18 cellular contexts compared by ENCODE assay signal in genomic region chr1:116933586-116934515, GRCh38. TPM values are rescaled to one million over a fixed set of nuclear protein-coding genes. Genes with fewer than 3 reads are reported as not detected.
DNase-seq lines count a peak whose midpoint lies in the region; ATAC-seq, FAIRE-seq and TF ChIP-seq lines count a peak whose summit lies in the region.
"Had no signal": no experiment of that assay in that cellular context is flagged by ENCODE, and none has a peak within 500 bp of the region (broad histone marks: within the 10 kb centered on the region; RNA-seq: fewer than 3 reads in every experiment).

No MANE protein-coding gene starts in this region.

- intact Hi-C loops in HepG2 (cut with micrococcal nuclease; ENCODE audit: unreplicated experiment): loop anchor here (1.0 kb wide), 1 partner anchor 29 kb away; no protein-coding TSS in a partner anchor

- H3K4me3 ChIP-seq in HepG2 (replicated peaks in 1 of 3; ENCODE audit: insufficient read depth in 1 of 3, low read depth in 2 of 3, low read length in 3 of 3): no peak overlapping the region
- H3K4me3 ChIP-seq in HAP-1: no peak overlapping the region
- H3K4me3 ChIP-seq: breast epithelium, heart right ventricle, left lung had no signal

- peak; percentile 42 to 70 for ATAC-seq in activated T-cell treated with anti-CD3 and anti-CD28 coated beads, Interleukin-2, amount 50 U/mL, for 72 hours (replicated peaks in 1 of 2)
- peak; percentile 75 for ATAC-seq in activated T-helper 17 cell treated with anti-CD3 and anti-CD28 coated beads, Interleukin-2, amount 50 U/mL, for 72 hours (replicated peaks)
- peak; percentile 81 to 97 for ATAC-seq in naive thymus-derived CD8-positive, alpha-beta T cell
- ATAC-seq in HepG2 (no peak), GM18870 (IDR thresholded peaks at IDR 0.05; ENCODE audit: unreplicated experiment) (no peak)
- ATAC-seq: heart right ventricle, left lung had no signal

- no peak overlapping the region for H3K9ac ChIP-seq in HepG2 (ENCODE audit: insufficient read depth, low read depth, low read length)

- no peak overlapping the region for H2AFZ ChIP-seq in HepG2 (ENCODE audit: low read length)

- H3K27ac Mint-ChIP-seq in activated T-cell treated with anti-CD3 and anti-CD28 coated beads, Interleukin-2, amount 50 U/mL, for 72 hours: peak overlapping the region; percentile 74
- H3K27ac Mint-ChIP-seq in activated T-helper 17 cell treated with anti-CD3 and anti-CD28 coated beads, Interleukin-2, amount 50 U/mL, for 72 hours: peak overlapping the region; percentile 58
- H3K27ac Mint-ChIP-seq in naive thymus-derived CD8-positive, alpha-beta T cell: peak overlapping the region in 9 of 10 donors; percentile 27 to 86 (median 71)
- H3K27ac Mint-ChIP-seq: mesothelial cell of epicardium had no signal

- no peak for TF ChIP-seq POLR2A in HepG2 (IDR thresholded peaks at IDR 0.05; ENCODE audit: insufficient read depth in 1 of 2, low read depth in 2 of 2, low read length in 2 of 2)

- DNase-seq in activated T-cell treated with anti-CD3 and anti-CD28 coated beads, Interleukin-2, amount 50 U/mL, for 72 hours: no peak
- DNase-seq in activated T-cell treated with anti-CD3 and anti-CD28 coated beads, Interleukin-2, amount 50 U/mL, for 48 hours: no peak
- no peak for DNase-seq in GM18507 (ENCODE audit: extremely low spot score, insufficient read length, low read depth)
- peak in 4 of 10 donors; percentile 25 to 78 (median 64) for DNase-seq in naive thymus-derived CD8-positive, alpha-beta T cell
- DNase-seq in HepG2 (ENCODE audit: low spot score): no peak
- DNase-seq in HAP-1 (ENCODE audit: low spot score in 2 of 2): no peak
- DNase-seq: activated CD4-positive, CD25-positive, alpha-beta regulatory T cell treated with anti-CD3 and anti-CD28 coated beads, Interleukin-2, amount 50 U/mL, for 72 hours; cortex of kidney; heart right ventricle; left lung; NCI-H1417; NCI-H524 treated with DMSO at 0.1 percent for 48 hours had no signal

- peak; percentile 31 for FAIRE-seq in GM18507 (lab: Jason Lieb, UNC)
- no peak for FAIRE-seq in HepG2 (lab: Jason Lieb, UNC)

- 61% methylated on average over 3 of the region's 3 CpGs for WGBS in HepG2 (ENCODE audit: low lambda C conversion rate)

- H3K27me3 ChIP-seq in HepG2 (ENCODE audit: control insufficient read depth in 1 of 2, insufficient read depth in 2 of 2, low read length in 2 of 2) (no peaks in the 10 kb centered on the region), HAP-1 (ENCODE audit: low read depth) (no peaks in the 10 kb centered on the region)
- H3K27me3 ChIP-seq: breast epithelium, heart right ventricle, left lung had no signal

- POLR2A ChIA-PET in naive thymus-derived CD8-positive, alpha-beta T cell (lab: Charles Lee): interaction anchor here (0.5 to 1.2 kb wide), 3 partner anchors 167 to 208 kb away, joined by 3 to 4 read pairs (median 4); no protein-coding TSS in a partner anchor
- POLR2A ChIA-PET in HepG2 (lab: Yijun Ruan, JAX): no interaction called here

- H4K20me1 ChIP-seq in HepG2 (ENCODE audit: insufficient read depth, low read length): no peaks in the 10 kb centered on the region

- H3K79me2 ChIP-seq in HepG2 (ENCODE audit: insufficient read depth, low read length): no peaks in the 10 kb centered on the region

- H3K36me3 Mint-ChIP-seq in activated T-cell treated with anti-CD3 and anti-CD28 coated beads, Interleukin-2, amount 50 U/mL, for 72 hours (ENCODE audit: insufficient read depth in 2 of 2): peaks cover 0 to 2% of the 10 kb centered on the region in 2 donors
- H3K36me3 Mint-ChIP-seq in activated T-helper 17 cell treated with anti-CD3 and anti-CD28 coated beads, Interleukin-2, amount 50 U/mL, for 72 hours (ENCODE audit: low read depth): no peaks in the 10 kb centered on the region
- H3K36me3 Mint-ChIP-seq in naive thymus-derived CD8-positive, alpha-beta T cell: no peaks in the 10 kb centered on the region

- BruUV-seq in HepG2 (replicated peaks; lab: Mats Ljungman, UMichigan): no TSS peak

- CTCF ChIA-PET in HepG2 (lab: Yijun Ruan, JAX; ENCODE audit: low intra/inter-chr PET ratio, low total read pairs): interaction anchor here (1.6 kb wide), 2 partner anchors 116 to 196 kb away, joined by 4 read pairs; no protein-coding TSS in a partner anchor

- no peak for TF ChIP-seq EP300 in HepG2 (IDR thresholded peaks at IDR 0.05; ENCODE audit: low read depth in 2 of 2, low read length in 2 of 2)
- TF ChIP-seq EP300 in HepG2 (CRISPR knock-in tag; IDR thresholded peaks at IDR 0.05; ENCODE audit: borderline replicate concordance): no peak

- no peak for TF ChIP-seq CTCF in HepG2 (CRISPR knock-in tag; IDR thresholded peaks at IDR 0.05)

- in situ Hi-C loops in HepG2 (cut with HindIII; ENCODE audit: extremely low pct_ligation_motif_present, low pct_unique_long_range_greater_than_20kb): no loop called here
- in situ Hi-C loops in HAP-1 (cut with MboI; ENCODE audit: low sequenced_read_pairs): no loop called here

- TF ChIP-seq RAD21 in HepG2 (CRISPR knock-in tag; IDR thresholded peaks at IDR 0.05): no peak

- peaks cover 12% of the 10 kb centered on the region for H3K4me1 ChIP-seq in HepG2 (ENCODE audit: insufficient read depth, low read length)
- H3K4me1 ChIP-seq in HAP-1: peaks cover 25% of the 10 kb centered on the region
- H3K4me1 ChIP-seq: breast epithelium had no signal

- H3K27me3 Mint-ChIP-seq in activated T-cell treated with anti-CD3 and anti-CD28 coated beads, Interleukin-2, amount 50 U/mL, for 72 hours (ENCODE audit: low read depth): no peaks in the 10 kb centered on the region
- no peaks in the 10 kb centered on the region for H3K27me3 Mint-ChIP-seq in activated T-helper 17 cell treated with anti-CD3 and anti-CD28 coated beads, Interleukin-2, amount 50 U/mL, for 72 hours
- no peaks in the 10 kb centered on the region for H3K27me3 Mint-ChIP-seq in naive thymus-derived CD8-positive, alpha-beta T cell
- H3K27me3 Mint-ChIP-seq: progenitor cell of endocrine pancreas had no signal

- H3K9me3 Mint-ChIP-seq in activated T-cell treated with anti-CD3 and anti-CD28 coated beads, Interleukin-2, amount 50 U/mL, for 72 hours: no peaks in the 10 kb centered on the region
- H3K9me3 Mint-ChIP-seq in activated T-helper 17 cell treated with anti-CD3 and anti-CD28 coated beads, Interleukin-2, amount 50 U/mL, for 72 hours: no peaks in the 10 kb centered on the region
- H3K9me3 Mint-ChIP-seq in naive thymus-derived CD8-positive, alpha-beta T cell: peaks cover 0 to 2% (median 0%) of the 10 kb centered on the region in 9 donors
- H3K9me3 Mint-ChIP-seq: mesothelial cell of epicardium, neural crest cell had no signal

- peak overlapping the region; percentile 0 to 70 for H3K4me3 Mint-ChIP-seq in activated T-cell treated with anti-CD3 and anti-CD28 coated beads, Interleukin-2, amount 50 U/mL, for 72 hours
- H3K4me3 Mint-ChIP-seq in activated T-helper 17 cell treated with anti-CD3 and anti-CD28 coated beads, Interleukin-2, amount 50 U/mL, for 72 hours: peak overlapping the region; percentile 36
- H3K4me3 Mint-ChIP-seq in naive thymus-derived CD8-positive, alpha-beta T cell: peak overlapping the region in 7 of 10 donors; percentile 1 to 37 (median 11)
- H3K4me3 Mint-ChIP-seq: mesothelial cell of epicardium, neural crest cell had no signal

- no peak overlapping the region for H3K4me2 ChIP-seq in HepG2 (ENCODE audit: low read depth, low read length)

- peaks cover 28% of the 10 kb centered on the region for H3K4me1 Mint-ChIP-seq in activated T-cell treated with anti-CD3 and anti-CD28 coated beads, Interleukin-2, amount 50 U/mL, for 72 hours (ENCODE audit: low read depth)
- H3K4me1 Mint-ChIP-seq in activated T-helper 17 cell treated with anti-CD3 and anti-CD28 coated beads, Interleukin-2, amount 50 U/mL, for 72 hours: peaks cover 17% of the 10 kb centered on the region
- H3K4me1 Mint-ChIP-seq in naive thymus-derived CD8-positive, alpha-beta T cell: peaks cover 13 to 23% (median 18%) of the 10 kb centered on the region in 4 donors

- H3K36me3 ChIP-seq in HepG2 (replicated peaks in 1 of 2; ENCODE audit: control insufficient read depth in 1 of 2, insufficient read depth in 2 of 2, low read length in 2 of 2) (no peaks in the 10 kb centered on the region; a peak in 1 of 5 replicates), HAP-1 (replicated peaks) (no peaks in the 10 kb centered on the region; the same call in 1 of the 2 replicates)
- H3K36me3 ChIP-seq: breast epithelium, left lung had no signal

- no peak overlapping the region for H3K27ac ChIP-seq in HepG2 (ENCODE audit: extremely low read length, insufficient read depth, low read length)
- H3K27ac ChIP-seq: breast epithelium, heart right ventricle, left lung had no signal

- H3K9me3 ChIP-seq in HepG2 (ENCODE audit: low read length) (no peaks in the 10 kb centered on the region), HAP-1 (no peaks in the 10 kb centered on the region)
- H3K9me3 ChIP-seq: breast epithelium, heart right ventricle, left lung had no signal

RNA-seq across cellular contexts. Expression of gene PTGFRN, which starts 24.1 kb away (rescaled TPM):
- total RNA-seq in activated T-cell treated with anti-CD3 and anti-CD28 coated beads, Interleukin-2, amount 50 U/mL, for 72 hours: 10 to 100 TPM; 14.0 to 14.8 TPM
- 10 to 100 TPM; 10.1 to 11.1 TPM for total RNA-seq in activated T-helper 17 cell treated with anti-CD3 and anti-CD28 coated beads, Interleukin-2, amount 50 U/mL, for 72 hours
- total RNA-seq in naive thymus-derived CD8-positive, alpha-beta T cell: under 1 TPM; 0.23 to 0.47 TPM
- under 1 TPM in 1 of 3 donors, not detected in 2; 0.09 TPM for polyA plus RNA-seq in naive thymus-derived CD8-positive, alpha-beta T cell
- 5.2 and 11.3 TPM in 2 replicates for total RNA-seq in HepG2 (2016; rRNA removed; fragmentation: Illumina TruSeq; extraction: Trizol)
- 0.30 and 0.44 TPM in 2 replicates for total RNA-seq in HepG2 (2016; cell fraction: cytosol; rRNA removed; fragmentation: Illumina TruSeq; extraction: Trizol; ENCODE audit: low read depth)
- 4.6 and 10.3 TPM in 2 replicates for total RNA-seq in HepG2 (2016; cell fraction: insoluble cytoplasmic fraction; rRNA removed; fragmentation: Illumina TruSeq; extraction: Trizol)
- 2.2 and 2.3 TPM in 2 replicates for total RNA-seq in HepG2 (2016; cell fraction: membrane; rRNA removed; fragmentation: Illumina TruSeq; extraction: Trizol)
- 10.6 and 12.9 TPM in 2 replicates for total RNA-seq in HepG2 (2016; cell fraction: nucleus; rRNA removed; fragmentation: Illumina TruSeq; extraction: Trizol)
- 3.3 and 3.5 TPM in 2 replicates for polyA plus RNA-seq in HepG2 (2011; rRNA removed)
- polyA plus RNA-seq in HepG2 (2011; cell fraction: cytosol; rRNA removed): 2.2 and 2.7 TPM in 2 replicates
- polyA plus RNA-seq in HepG2 (2011; cell fraction: nucleus; rRNA removed): 1.7 and 1.8 TPM in 2 replicates
- polyA plus RNA-seq in HepG2 (2012): 2.2 and 3.3 TPM in 2 replicates
- 0.94 and 1.1 TPM in 2 replicates for polyA plus RNA-seq in HepG2 (2016; cell fraction: cytosol; fragmentation: Illumina TruSeq; extraction: Trizol; ENCODE audit: low read depth)
- 4.4 and 4.6 TPM in 2 replicates for polyA plus RNA-seq in HepG2 (2016; cell fraction: insoluble cytoplasmic fraction; fragmentation: Illumina TruSeq; extraction: Trizol; ENCODE audit: low read depth)
- polyA plus RNA-seq in HepG2 (2016; cell fraction: membrane; fragmentation: Illumina TruSeq; extraction: Trizol; ENCODE audit: low read depth): 1.9 and 2.4 TPM in 2 replicates
- 15.1 and 17.0 TPM in 2 replicates for polyA plus RNA-seq in HepG2 (2016; cell fraction: nucleus; fragmentation: Illumina TruSeq; extraction: Trizol; ENCODE audit: insufficient read depth, low read depth)
- polyA minus RNA-seq in HepG2 (2011; rRNA and poly(A)+ RNA removed; ENCODE audit: low replicate concordance): 7.4 and 47.2 TPM in 2 replicates
- polyA minus RNA-seq in HepG2 (2011; cell fraction: cytosol; rRNA and poly(A)+ RNA removed): 2.9 and 5.4 TPM in 2 replicates
- 3.1 and 3.5 TPM in 2 replicates for polyA minus RNA-seq in HepG2 (2011; cell fraction: nucleus; rRNA and poly(A)+ RNA removed)

Comparison
In these comparisons a context has a peak if more than half of its experiments do, and no peak if none do; other contexts are left out.
1. ATAC-seq: peak in activated T-cell treated with anti-CD3 and anti-CD28 coated beads, Interleukin-2, amount 50 U/mL, for 72 hours (2 of 2), activated T-helper 17 cell treated with anti-CD3 and anti-CD28 coated beads, Interleukin-2, amount 50 U/mL, for 72 hours (single experiment) and naive thymus-derived CD8-positive, alpha-beta T cell (2 of 2); none in HepG2 (single experiment) and GM18870 (single experiment).
2. Peak in every context shown above with its lines, with median percentiles within 50 percentile points of each other: H3K27ac Mint-ChIP-seq and H3K4me3 Mint-ChIP-seq.